In genomic region chr11:65575568-65576231, GRCh38 we compare ENCODE assay signal across 8 cellular contexts. TPM values are rescaled to one million over a fixed set of nuclear protein-coding genes. Genes with fewer than 3 reads are reported as not detected.
A peak's percentile ranks its signal among the peaks of the same experiment; 100 is the strongest.
DNase-seq lines count a peak whose midpoint lies in the region; ATAC-seq and TF ChIP-seq lines count a peak whose summit lies in the region.

TSS of gene EHBP1L1 (plus strand) at chr11:65576053. CDS start at chr11:65576303, 250 bp downstream.

- CTCF ChIA-PET in CD4-positive, alpha-beta T cell (lab: Charles Lee) = interaction anchor here (0.9 to 4.1 kb wide), 4 partner anchors 13 to 36 kb away, joined by 3 to 31 read pairs (median 20); no protein-coding TSS in a partner anchor
- CTCF ChIA-PET in HEK293 (lab: Yijun Ruan, JAX) = interaction anchor here (0.5 to 3.5 kb wide), 12 partner anchors 13 to 466 kb away, joined by 3 to 28 read pairs (median 4); no protein-coding TSS in a partner anchor

- H3K4me3 Mint-ChIP-seq in CD4-positive, alpha-beta T cell = peak within 1 kb of the TSS; percentile 98

- H3K4me3 ChIP-seq in HEK293 (ENCODE audit: low read depth, low read length) = peak within 1 kb of the TSS; percentile 31
- peak within 1 kb of the TSS; percentile 81 for H3K4me3 ChIP-seq in fibroblast of the aortic adventitia (ENCODE audit: low read depth, low read length)
- H3K4me3 ChIP-seq in tibial nerve = peak within 1 kb of the TSS; percentile 53 to 81 (median 60)

- H3K36me3 ChIP-seq in HEK293 (ENCODE audit: control insufficient read depth in 2 of 2, insufficient read depth in 1 of 2, low read length in 2 of 2) = peaks cover 0 to 14% of the 10 kb centered on the region in 2 experiments; a peak in 1 of 3 replicates
- peaks cover 2 to 19% (median 11%) of the 10 kb centered on the region in 3 donors for H3K36me3 ChIP-seq in tibial nerve

- peak; percentile 60 to 83 (median 72) for DNase-seq in CD4-positive, alpha-beta T cell
- DNase-seq in RKO (ENCODE audit: low spot score) = peak; percentile 85
- DNase-seq in activated T-helper 1 cell treated with anti-CD3 and anti-CD28 coated beads, Interleukin-2, amount 50 U/mL, for 16 hours (ENCODE audit: low read depth in 1 of 2, low spot score in 1 of 2) = peak; percentile 56 to 68
- DNase-seq in fibroblast of the aortic adventitia (ENCODE audit: low read depth) = peak; percentile 54
- no peak for DNase-seq in omental fat pad (ENCODE audit: low spot score)
- DNase-seq in tibial nerve (ENCODE audit: low spot score in 2 of 2) = peak in 1 of 2 donors; percentile 49

- TF ChIP-seq POLR2A in tibial nerve (IDR thresholded peaks at IDR 0.05) = peak in 1 of 2 donors; percentile 31

- WGBS in tibial nerve, 2 donors = 0 to 10% methylated on average over 3 to 40 of the region's 69 CpGs

- peaks cover 46% of the 10 kb centered on the region for H3K36me3 Mint-ChIP-seq in CD4-positive, alpha-beta T cell (ENCODE audit: low read depth)

- H3K9me3 ChIP-seq in CD4-positive, alpha-beta T cell (ENCODE audit: control insufficient read depth, low read length) = no peaks in the 10 kb centered on the region
- no peaks in the 10 kb centered on the region for H3K9me3 ChIP-seq in HEK293 (ENCODE audit: control insufficient read depth, insufficient read depth, low read depth, low read length)
- no peaks in the 10 kb centered on the region for H3K9me3 ChIP-seq in tibial nerve

- no peaks in the 10 kb centered on the region for H3K27me3 Mint-ChIP-seq in CD4-positive, alpha-beta T cell

- no peak for TF ChIP-seq EP300 in tibial nerve (IDR thresholded peaks at IDR 0.05)

- intact Hi-C loops in CD4-positive, alpha-beta T cell (cut with DNase I, micrococcal nuclease) = loop anchor here in 1 of 2 experiments (2.0 to 10.0 kb wide), 2 partner anchors 39 to 51 kb away; partner anchors contain the start of genes MAP3K11, PCNX3 and SCYL1

- H3K27me3 ChIP-seq in CD4-positive, alpha-beta T cell (ENCODE audit: control insufficient read depth, insufficient read depth, low read length) = no peaks in the 10 kb centered on the region
- no peaks in the 10 kb centered on the region for H3K27me3 ChIP-seq in tibial nerve

- POLR2A ChIA-PET in CD4-positive, alpha-beta T cell (lab: Charles Lee) = interaction anchor here (0.6 to 3.6 kb wide), 26 partner anchors 10 to 454 kb away, joined by 3 to 42 read pairs (median 8); partner anchors contain the start of genes CCDC85B, FAU, LTBP3 and MALAT1
- POLR2A ChIA-PET in HEK293 (lab: Yijun Ruan, JAX) = interaction anchor here (0.6 to 1.3 kb wide), 9 partner anchors 10 to 410 kb away, joined by 3 to 9 read pairs (median 3); partner anchors contain the start of genes PCNX3 and SIPA1

- ATAC-seq in CD4-positive, alpha-beta T cell (ENCODE audit: poor library complexity) = peak; percentile 30
- ATAC-seq in omental fat pad (ENCODE audit: low FRiP score) (no peak), HG03139 (IDR thresholded peaks at IDR 0.05; ENCODE audit: unreplicated experiment) (no peak)

- peak within 1 kb of the TSS; percentile 98 for H3K27ac Mint-ChIP-seq in CD4-positive, alpha-beta T cell

- peaks cover 57% of the 10 kb centered on the region for H3K4me1 Mint-ChIP-seq in CD4-positive, alpha-beta T cell (ENCODE audit: low read depth)

- no peak for TF ChIP-seq CTCF in CD4-positive, alpha-beta T cell (IDR thresholded peaks at IDR 0.05)
- TF ChIP-seq CTCF in HEK293 (tag by site-specific recombination; IDR thresholded peaks at IDR 0.05) = no peak
- no peak for TF ChIP-seq CTCF in fibroblast of the aortic adventitia (IDR thresholded peaks at IDR 0.05; ENCODE audit: insufficient read depth, low read length)
- no peak for TF ChIP-seq CTCF in omental fat pad (IDR thresholded peaks at IDR 0.05)
- no peak for TF ChIP-seq CTCF in tibial nerve (IDR thresholded peaks at IDR 0.05)

- peak within 1 kb of the TSS; percentile 99 for H3K27ac ChIP-seq in CD4-positive, alpha-beta T cell (ENCODE audit: low read depth, low read length)
- H3K27ac ChIP-seq in HEK293 (ENCODE audit: extremely low read depth, low read depth, low read length) (no peak within 1 kb of the TSS; the same call in 1 of the 2 replicates), tibial nerve (peak within 1 kb of the TSS; percentile 75 to 95 (median 94))

- peaks cover 17% of the 10 kb centered on the region; the same call in 1 of the 2 replicates for H3K4me1 ChIP-seq in HEK293 (ENCODE audit: control insufficient read depth, insufficient read depth, low read length)
- H3K4me1 ChIP-seq in tibial nerve = peaks cover 0 to 75% (median 63%) of the 10 kb centered on the region in 4 donors

- H3K9me3 Mint-ChIP-seq in CD4-positive, alpha-beta T cell = no peaks in the 10 kb centered on the region

TF ChIP-seq in HEK293, 187 proteins besides CTCF, POLR2A, EP300 and RAD21 (continues in another document):
- TF ChIP-seq ZNF654 (tag by site-specific recombination; IDR thresholded peaks at IDR 0.05; ENCODE audit: low read depth) = no peak
- TF ChIP-seq ZNF571 (tag by site-specific recombination; IDR thresholded peaks at IDR 0.05) = no peak
- no peak for TF ChIP-seq ZNF140 (tag by site-specific recombination; IDR thresholded peaks at IDR 0.05)
- no peak for TF ChIP-seq ZNF629 (tag by site-specific recombination; IDR thresholded peaks at IDR 0.05)
- TF ChIP-seq ZNF174 (tag by site-specific recombination; IDR thresholded peaks at IDR 0.05) = no peak
- TF ChIP-seq REPIN1 (tag by site-specific recombination; IDR thresholded peaks at IDR 0.05; ENCODE audit: low read depth) = no peak
- no peak for TF ChIP-seq ZNF830 (tag by site-specific recombination; IDR thresholded peaks at IDR 0.05; ENCODE audit: low read depth)
- no peak for TF ChIP-seq ZNF48 (tag by site-specific recombination; IDR thresholded peaks at IDR 0.05)
- TF ChIP-seq ZNF292 (tag by site-specific recombination; IDR thresholded peaks at IDR 0.05; ENCODE audit: borderline replicate concordance, low read depth) = no peak
- TF ChIP-seq ZNF473 (tag by site-specific recombination; IDR thresholded peaks at IDR 0.05) = no peak
- TF ChIP-seq ZNF335 (tag by site-specific recombination; conservative IDR thresholded peaks at IDR 0.05) = no peak
- TF ChIP-seq ZNF19 (tag by site-specific recombination; IDR thresholded peaks at IDR 0.05; ENCODE audit: low read depth) = no peak
- no peak for TF ChIP-seq ZNF510 (tag by site-specific recombination; IDR thresholded peaks at IDR 0.05; ENCODE audit: insufficient replicate concordance)
- TF ChIP-seq INSM2 (tag by site-specific recombination; IDR thresholded peaks at IDR 0.05) = no peak
- no peak for TF ChIP-seq ZXDB (tag by site-specific recombination; IDR thresholded peaks at IDR 0.05)
- TF ChIP-seq ZNF600 (tag by site-specific recombination; IDR thresholded peaks at IDR 0.05) = no peak
- TF ChIP-seq IKZF3 (tag by site-specific recombination; IDR thresholded peaks at IDR 0.05) = no peak
- 0 out of 2 replicates have a peak, but pooled peaks have one; percentile 21 for TF ChIP-seq KLF17 (tag by site-specific recombination; IDR thresholded peaks at IDR 0.05)

RNA-seq across cellular contexts. Expression of gene EHBP1L1, which starts in this region (rescaled TPM):
- 10 to 100 TPM; 82.6 to 88.5 TPM for total RNA-seq in CD4-positive, alpha-beta T cell
- total RNA-seq in fibroblast of the aortic adventitia (ENCODE audit: low replicate concordance) (52.2 and 58.5 TPM in 2 replicates), omental fat pad (100 to 1,000 TPM in 1 of 4 donors, 10 to 100 TPM in 3; 21.2 to 125 (median 65.6) TPM), tibial nerve (100 to 1,000 TPM in 3 of 4 donors, 10 to 100 TPM in 1; 87.3 to 186 (median 110) TPM)

Comparison
In these comparisons a context has a peak if more than half of its experiments do, and no peak if none do; other contexts are left out.
1. H3K4me3 ChIP-seq: peak in every context shown above with its lines; median percentile 81 in fibroblast of the aortic adventitia; 60 in tibial nerve; 31 in HEK293.